1 cellular context compared by ENCODE assay signal in the genomic region with DNA sequence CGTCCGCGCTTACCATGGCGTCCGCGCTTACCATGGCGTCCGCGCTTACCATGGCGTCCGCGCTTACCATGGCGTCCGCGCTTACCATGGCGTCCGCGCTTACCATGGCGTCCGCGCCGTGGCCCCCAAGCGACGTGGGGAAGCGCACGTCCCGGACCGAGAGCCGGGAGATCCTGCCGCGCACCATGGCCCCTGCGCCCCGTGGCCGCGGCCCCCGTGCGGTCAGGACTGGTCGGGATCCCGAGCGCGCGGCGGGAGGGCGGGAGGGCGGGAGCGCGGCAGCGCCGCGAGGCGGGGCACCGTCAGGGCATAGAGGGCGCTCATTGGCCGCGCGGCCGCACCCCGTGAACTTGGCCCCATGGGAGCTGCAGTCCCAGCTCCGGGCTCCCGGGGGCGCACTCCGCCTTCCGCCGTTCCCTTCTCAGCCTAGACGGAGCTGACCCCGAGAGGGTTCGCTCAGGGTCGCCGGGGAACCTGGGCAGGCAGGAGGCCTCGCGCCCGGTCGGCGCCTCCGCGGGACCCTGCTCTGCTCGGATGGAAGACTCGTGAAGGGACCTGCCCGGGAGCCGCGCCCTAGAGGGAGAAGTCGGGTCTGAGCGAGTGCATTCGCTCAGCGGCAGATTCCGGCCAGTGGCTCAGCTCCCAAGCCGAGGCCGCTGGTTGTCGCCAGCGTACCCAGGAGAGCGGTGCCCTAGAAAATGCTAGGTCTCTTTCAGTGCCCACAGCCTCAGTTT.
A peak's percentile ranks its signal among the peaks of the same experiment; 100 is the strongest.
TF ChIP-seq lines count a peak whose summit lies in the region.

A gene with protein sequence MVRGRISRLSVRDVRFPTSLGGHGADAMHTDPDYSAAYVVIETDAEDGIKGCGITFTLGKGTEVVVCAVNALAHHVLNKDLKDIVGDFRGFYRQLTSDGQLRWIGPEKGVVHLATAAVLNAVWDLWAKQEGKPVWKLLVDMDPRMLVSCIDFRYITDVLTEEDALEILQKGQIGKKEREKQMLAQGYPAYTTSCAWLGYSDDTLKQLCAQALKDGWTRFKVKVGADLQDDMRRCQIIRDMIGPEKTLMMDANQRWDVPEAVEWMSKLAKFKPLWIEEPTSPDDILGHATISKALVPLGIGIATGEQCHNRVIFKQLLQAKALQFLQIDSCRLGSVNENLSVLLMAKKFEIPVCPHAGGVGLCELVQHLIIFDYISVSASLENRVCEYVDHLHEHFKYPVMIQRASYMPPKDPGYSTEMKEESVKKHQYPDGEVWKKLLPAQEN (minus strand): TSS at position 230 of the 734 bp plus-strand sequence. CDS start 43 bp downstream, at position 187.

TF ChIP-seq in WTC11, 78 proteins besides CTCF, POLR2A, EP300 and RAD21 (continued from another document and continues in another):
- TF ChIP-seq, protein P1, sequence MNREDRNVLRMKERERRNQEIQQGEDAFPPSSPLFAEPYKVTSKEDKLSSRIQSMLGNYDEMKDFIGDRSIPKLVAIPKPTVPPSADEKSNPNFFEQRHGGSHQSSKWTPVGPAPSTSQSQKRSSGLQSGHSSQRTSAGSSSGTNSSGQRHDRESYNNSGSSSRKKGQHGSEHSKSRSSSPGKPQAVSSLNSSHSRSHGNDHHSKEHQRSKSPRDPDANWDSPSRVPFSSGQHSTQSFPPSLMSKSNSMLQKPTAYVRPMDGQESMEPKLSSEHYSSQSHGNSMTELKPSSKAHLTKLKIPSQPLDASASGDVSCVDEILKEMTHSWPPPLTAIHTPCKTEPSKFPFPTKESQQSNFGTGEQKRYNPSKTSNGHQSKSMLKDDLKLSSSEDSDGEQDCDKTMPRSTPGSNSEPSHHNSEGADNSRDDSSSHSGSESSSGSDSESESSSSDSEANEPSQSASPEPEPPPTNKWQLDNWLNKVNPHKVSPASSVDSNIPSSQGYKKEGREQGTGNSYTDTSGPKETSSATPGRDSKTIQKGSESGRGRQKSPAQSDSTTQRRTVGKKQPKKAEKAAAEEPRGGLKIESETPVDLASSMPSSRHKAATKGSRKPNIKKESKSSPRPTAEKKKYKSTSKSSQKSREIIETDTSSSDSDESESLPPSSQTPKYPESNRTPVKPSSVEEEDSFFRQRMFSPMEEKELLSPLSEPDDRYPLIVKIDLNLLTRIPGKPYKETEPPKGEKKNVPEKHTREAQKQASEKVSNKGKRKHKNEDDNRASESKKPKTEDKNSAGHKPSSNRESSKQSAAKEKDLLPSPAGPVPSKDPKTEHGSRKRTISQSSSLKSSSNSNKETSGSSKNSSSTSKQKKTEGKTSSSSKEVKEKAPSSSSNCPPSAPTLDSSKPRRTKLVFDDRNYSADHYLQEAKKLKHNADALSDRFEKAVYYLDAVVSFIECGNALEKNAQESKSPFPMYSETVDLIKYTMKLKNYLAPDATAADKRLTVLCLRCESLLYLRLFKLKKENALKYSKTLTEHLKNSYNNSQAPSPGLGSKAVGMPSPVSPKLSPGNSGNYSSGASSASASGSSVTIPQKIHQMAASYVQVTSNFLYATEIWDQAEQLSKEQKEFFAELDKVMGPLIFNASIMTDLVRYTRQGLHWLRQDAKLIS (CRISPR knock-in tag; IDR thresholded peaks at IDR 0.05; ENCODE audit: borderline replicate concordance), result no peak
- TF ChIP-seq, protein P2, sequence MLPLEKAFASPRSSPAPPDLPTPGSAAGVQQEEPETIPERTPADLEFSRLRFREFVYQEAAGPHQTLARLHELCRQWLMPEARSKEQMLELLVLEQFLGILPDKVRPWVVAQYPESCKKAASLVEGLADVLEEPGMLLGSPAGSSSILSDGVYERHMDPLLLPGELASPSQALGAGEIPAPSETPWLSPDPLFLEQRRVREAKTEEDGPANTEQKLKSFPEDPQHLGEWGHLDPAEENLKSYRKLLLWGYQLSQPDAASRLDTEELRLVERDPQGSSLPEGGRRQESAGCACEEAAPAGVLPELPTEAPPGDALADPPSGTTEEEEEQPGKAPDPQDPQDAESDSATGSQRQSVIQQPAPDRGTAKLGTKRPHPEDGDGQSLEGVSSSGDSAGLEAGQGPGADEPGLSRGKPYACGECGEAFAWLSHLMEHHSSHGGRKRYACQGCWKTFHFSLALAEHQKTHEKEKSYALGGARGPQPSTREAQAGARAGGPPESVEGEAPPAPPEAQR (CRISPR knock-in tag; IDR thresholded peaks at IDR 0.05), result no peak
- TF ChIP-seq KAT7 (CRISPR knock-in tag; IDR thresholded peaks at IDR 0.05; ENCODE audit: borderline replicate concordance) (no peak), CREB1 (CRISPR knock-in tag; IDR thresholded peaks at IDR 0.05) (no peak), SMAD3 (CRISPR knock-in tag; IDR thresholded peaks at IDR 0.05; ENCODE audit: borderline replicate concordance) (no peak), ETV6 (CRISPR knock-in tag; IDR thresholded peaks at IDR 0.05) (0 out of 2 replicates have a peak, but pooled peaks have one; percentile 7), EMX1 (CRISPR knock-in tag; IDR thresholded peaks at IDR 0.05) (no peak; the same call in 1 of the 2 replicates), ZNF671 (CRISPR knock-in tag; IDR thresholded peaks at IDR 0.05) (no peak), ATF1 (CRISPR knock-in tag; IDR thresholded peaks at IDR 0.05) (no peak), GABPB1 (CRISPR knock-in tag; IDR thresholded peaks at IDR 0.05) (no peak; the same call in 1 of the 2 replicates), RORB (CRISPR knock-in tag; IDR thresholded peaks at IDR 0.05) (no peak), ESRRA (CRISPR knock-in tag; IDR thresholded peaks at IDR 0.05; ENCODE audit: borderline replicate concordance) (peak; percentile 77; the same call in 1 of the 2 replicates), NR3C1 (CRISPR knock-in tag; conservative IDR thresholded peaks at IDR 0.05; ENCODE audit: low read depth) (no peak), ZNF416 (CRISPR knock-in tag; IDR thresholded peaks at IDR 0.05) (no peak), FOXP1 (CRISPR knock-in tag; IDR thresholded peaks at IDR 0.05; ENCODE audit: borderline replicate concordance) (no peak), ZNF138 (CRISPR knock-in tag; conservative IDR thresholded peaks at IDR 0.05) (no peak), MYBL2 (CRISPR knock-in tag; IDR thresholded peaks at IDR 0.05) (peak; percentile 37; the same call in 1 of the 2 replicates), JAZF1 (CRISPR knock-in tag; IDR thresholded peaks at IDR 0.05) (no peak)
- TF ChIP-seq, protein P3, sequence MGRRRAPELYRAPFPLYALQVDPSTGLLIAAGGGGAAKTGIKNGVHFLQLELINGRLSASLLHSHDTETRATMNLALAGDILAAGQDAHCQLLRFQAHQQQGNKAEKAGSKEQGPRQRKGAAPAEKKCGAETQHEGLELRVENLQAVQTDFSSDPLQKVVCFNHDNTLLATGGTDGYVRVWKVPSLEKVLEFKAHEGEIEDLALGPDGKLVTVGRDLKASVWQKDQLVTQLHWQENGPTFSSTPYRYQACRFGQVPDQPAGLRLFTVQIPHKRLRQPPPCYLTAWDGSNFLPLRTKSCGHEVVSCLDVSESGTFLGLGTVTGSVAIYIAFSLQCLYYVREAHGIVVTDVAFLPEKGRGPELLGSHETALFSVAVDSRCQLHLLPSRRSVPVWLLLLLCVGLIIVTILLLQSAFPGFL (CRISPR knock-in tag; IDR thresholded peaks at IDR 0.05; ENCODE audit: borderline replicate concordance), result no peak
- TF ChIP-seq, protein P4, sequence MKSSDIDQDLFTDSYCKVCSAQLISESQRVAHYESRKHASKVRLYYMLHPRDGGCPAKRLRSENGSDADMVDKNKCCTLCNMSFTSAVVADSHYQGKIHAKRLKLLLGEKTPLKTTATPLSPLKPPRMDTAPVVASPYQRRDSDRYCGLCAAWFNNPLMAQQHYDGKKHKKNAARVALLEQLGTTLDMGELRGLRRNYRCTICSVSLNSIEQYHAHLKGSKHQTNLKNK (CRISPR knock-in tag; IDR thresholded peaks at IDR 0.05), result no peak
- TF ChIP-seq, protein P5, sequence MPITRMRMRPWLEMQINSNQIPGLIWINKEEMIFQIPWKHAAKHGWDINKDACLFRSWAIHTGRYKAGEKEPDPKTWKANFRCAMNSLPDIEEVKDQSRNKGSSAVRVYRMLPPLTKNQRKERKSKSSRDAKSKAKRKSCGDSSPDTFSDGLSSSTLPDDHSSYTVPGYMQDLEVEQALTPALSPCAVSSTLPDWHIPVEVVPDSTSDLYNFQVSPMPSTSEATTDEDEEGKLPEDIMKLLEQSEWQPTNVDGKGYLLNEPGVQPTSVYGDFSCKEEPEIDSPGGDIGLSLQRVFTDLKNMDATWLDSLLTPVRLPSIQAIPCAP (CRISPR knock-in tag; IDR thresholded peaks at IDR 0.05), result no peak; the same call in 1 of the 2 replicates
- TF ChIP-seq, protein P6, sequence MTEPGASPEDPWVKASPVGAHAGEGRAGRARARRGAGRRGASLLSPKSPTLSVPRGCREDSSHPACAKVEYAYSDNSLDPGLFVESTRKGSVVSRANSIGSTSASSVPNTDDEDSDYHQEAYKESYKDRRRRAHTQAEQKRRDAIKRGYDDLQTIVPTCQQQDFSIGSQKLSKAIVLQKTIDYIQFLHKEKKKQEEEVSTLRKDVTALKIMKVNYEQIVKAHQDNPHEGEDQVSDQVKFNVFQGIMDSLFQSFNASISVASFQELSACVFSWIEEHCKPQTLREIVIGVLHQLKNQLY (CRISPR knock-in tag; IDR thresholded peaks at IDR 0.05), result no peak; the same call in 1 of the 2 replicates
- TF ChIP-seq, protein P7, sequence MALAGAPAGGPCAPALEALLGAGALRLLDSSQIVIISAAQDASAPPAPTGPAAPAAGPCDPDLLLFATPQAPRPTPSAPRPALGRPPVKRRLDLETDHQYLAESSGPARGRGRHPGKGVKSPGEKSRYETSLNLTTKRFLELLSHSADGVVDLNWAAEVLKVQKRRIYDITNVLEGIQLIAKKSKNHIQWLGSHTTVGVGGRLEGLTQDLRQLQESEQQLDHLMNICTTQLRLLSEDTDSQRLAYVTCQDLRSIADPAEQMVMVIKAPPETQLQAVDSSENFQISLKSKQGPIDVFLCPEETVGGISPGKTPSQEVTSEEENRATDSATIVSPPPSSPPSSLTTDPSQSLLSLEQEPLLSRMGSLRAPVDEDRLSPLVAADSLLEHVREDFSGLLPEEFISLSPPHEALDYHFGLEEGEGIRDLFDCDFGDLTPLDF (CRISPR knock-in tag; IDR thresholded peaks at IDR 0.05), result no peak
- TF ChIP-seq, protein P8, sequence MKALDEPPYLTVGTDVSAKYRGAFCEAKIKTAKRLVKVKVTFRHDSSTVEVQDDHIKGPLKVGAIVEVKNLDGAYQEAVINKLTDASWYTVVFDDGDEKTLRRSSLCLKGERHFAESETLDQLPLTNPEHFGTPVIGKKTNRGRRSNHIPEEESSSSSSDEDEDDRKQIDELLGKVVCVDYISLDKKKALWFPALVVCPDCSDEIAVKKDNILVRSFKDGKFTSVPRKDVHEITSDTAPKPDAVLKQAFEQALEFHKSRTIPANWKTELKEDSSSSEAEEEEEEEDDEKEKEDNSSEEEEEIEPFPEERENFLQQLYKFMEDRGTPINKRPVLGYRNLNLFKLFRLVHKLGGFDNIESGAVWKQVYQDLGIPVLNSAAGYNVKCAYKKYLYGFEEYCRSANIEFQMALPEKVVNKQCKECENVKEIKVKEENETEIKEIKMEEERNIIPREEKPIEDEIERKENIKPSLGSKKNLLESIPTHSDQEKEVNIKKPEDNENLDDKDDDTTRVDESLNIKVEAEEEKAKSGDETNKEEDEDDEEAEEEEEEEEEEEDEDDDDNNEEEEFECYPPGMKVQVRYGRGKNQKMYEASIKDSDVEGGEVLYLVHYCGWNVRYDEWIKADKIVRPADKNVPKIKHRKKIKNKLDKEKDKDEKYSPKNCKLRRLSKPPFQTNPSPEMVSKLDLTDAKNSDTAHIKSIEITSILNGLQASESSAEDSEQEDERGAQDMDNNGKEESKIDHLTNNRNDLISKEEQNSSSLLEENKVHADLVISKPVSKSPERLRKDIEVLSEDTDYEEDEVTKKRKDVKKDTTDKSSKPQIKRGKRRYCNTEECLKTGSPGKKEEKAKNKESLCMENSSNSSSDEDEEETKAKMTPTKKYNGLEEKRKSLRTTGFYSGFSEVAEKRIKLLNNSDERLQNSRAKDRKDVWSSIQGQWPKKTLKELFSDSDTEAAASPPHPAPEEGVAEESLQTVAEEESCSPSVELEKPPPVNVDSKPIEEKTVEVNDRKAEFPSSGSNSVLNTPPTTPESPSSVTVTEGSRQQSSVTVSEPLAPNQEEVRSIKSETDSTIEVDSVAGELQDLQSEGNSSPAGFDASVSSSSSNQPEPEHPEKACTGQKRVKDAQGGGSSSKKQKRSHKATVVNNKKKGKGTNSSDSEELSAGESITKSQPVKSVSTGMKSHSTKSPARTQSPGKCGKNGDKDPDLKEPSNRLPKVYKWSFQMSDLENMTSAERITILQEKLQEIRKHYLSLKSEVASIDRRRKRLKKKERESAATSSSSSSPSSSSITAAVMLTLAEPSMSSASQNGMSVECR (CRISPR knock-in tag; IDR thresholded peaks at IDR 0.05; ENCODE audit: borderline replicate concordance), result peak; percentile 88
- TF ChIP-seq, protein P9, sequence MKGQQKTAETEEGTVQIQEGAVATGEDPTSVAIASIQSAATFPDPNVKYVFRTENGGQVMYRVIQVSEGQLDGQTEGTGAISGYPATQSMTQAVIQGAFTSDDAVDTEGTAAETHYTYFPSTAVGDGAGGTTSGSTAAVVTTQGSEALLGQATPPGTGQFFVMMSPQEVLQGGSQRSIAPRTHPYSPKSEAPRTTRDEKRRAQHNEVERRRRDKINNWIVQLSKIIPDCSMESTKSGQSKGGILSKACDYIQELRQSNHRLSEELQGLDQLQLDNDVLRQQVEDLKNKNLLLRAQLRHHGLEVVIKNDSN (CRISPR knock-in tag; IDR thresholded peaks at IDR 0.05), result no peak; the same call in none of the 2 replicates
- TF ChIP-seq, protein P10, sequence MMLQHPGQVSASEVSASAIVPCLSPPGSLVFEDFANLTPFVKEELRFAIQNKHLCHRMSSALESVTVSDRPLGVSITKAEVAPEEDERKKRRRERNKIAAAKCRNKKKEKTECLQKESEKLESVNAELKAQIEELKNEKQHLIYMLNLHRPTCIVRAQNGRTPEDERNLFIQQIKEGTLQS (CRISPR knock-in tag; conservative IDR thresholded peaks at IDR 0.05), result no peak
- TF ChIP-seq, protein P11, sequence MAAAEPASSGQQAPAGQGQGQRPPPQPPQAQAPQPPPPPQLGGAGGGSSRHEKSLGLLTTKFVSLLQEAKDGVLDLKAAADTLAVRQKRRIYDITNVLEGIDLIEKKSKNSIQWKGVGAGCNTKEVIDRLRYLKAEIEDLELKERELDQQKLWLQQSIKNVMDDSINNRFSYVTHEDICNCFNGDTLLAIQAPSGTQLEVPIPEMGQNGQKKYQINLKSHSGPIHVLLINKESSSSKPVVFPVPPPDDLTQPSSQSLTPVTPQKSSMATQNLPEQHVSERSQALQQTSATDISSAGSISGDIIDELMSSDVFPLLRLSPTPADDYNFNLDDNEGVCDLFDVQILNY (CRISPR knock-in tag; IDR thresholded peaks at IDR 0.05), result peak; percentile 66
- TF ChIP-seq, protein P12, sequence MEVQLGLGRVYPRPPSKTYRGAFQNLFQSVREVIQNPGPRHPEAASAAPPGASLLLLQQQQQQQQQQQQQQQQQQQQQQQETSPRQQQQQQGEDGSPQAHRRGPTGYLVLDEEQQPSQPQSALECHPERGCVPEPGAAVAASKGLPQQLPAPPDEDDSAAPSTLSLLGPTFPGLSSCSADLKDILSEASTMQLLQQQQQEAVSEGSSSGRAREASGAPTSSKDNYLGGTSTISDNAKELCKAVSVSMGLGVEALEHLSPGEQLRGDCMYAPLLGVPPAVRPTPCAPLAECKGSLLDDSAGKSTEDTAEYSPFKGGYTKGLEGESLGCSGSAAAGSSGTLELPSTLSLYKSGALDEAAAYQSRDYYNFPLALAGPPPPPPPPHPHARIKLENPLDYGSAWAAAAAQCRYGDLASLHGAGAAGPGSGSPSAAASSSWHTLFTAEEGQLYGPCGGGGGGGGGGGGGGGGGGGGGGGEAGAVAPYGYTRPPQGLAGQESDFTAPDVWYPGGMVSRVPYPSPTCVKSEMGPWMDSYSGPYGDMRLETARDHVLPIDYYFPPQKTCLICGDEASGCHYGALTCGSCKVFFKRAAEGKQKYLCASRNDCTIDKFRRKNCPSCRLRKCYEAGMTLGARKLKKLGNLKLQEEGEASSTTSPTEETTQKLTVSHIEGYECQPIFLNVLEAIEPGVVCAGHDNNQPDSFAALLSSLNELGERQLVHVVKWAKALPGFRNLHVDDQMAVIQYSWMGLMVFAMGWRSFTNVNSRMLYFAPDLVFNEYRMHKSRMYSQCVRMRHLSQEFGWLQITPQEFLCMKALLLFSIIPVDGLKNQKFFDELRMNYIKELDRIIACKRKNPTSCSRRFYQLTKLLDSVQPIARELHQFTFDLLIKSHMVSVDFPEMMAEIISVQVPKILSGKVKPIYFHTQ (CRISPR knock-in tag; IDR thresholded peaks at IDR 0.05), result no peak
